In the genomic region with DNA sequence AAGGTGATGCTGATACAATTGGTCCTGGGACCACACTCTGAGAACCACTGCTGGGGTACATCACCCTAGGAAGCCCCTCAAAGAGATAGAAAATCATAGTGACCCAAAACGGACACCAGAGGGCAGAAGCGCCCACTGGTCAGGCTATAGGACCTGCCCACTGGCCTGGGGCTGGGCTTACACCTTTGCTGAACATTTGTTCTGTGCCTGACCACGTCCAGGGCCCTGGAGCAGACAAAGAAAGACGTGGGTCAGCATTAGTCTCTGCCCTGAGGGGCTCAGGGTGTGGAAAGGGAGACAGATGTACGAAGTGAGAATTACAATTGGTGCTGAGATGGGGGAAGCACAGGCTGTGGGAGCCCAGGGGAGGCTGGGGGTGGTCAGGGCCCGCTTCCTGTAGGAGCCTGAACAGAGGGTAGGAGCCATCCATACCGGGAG, we compare ENCODE assay signal across 8 cellular contexts. TPM values are rescaled to one million over a fixed set of nuclear protein-coding genes. Genes with fewer than 3 reads are reported as not detected.
DNase-seq lines count a peak whose midpoint lies in the region; ATAC-seq and TF ChIP-seq lines count a peak whose summit lies in the region.

No MANE protein-coding gene starts in this region.

- peak; percentile 69 for DNase-seq in A172 (ENCODE audit: low spot score)
- peak; percentile 74 for DNase-seq in ELR (ENCODE audit: low read depth)
- peak; percentile 26 to 54 for DNase-seq in NCI-H1930 (lab: John Stamatoyannopoulos, UW)
- peak; percentile 57 to 61 for DNase-seq in activated T-cell treated with anti-CD3 and anti-CD28 coated beads, Interleukin-2, amount 50 U/mL, for 72 hours
- DNase-seq in glomerular visceral epithelial cell (ENCODE audit: extremely low spot score): peak; percentile 64
- peak; percentile 91 for DNase-seq in osteocyte (ENCODE audit: extremely low spot score, unreplicated experiment)

- H3K27ac Mint-ChIP-seq in activated T-cell treated with anti-CD3 and anti-CD28 coated beads, Interleukin-2, amount 50 U/mL, for 72 hours: no peak overlapping the region
- peak overlapping the region; percentile 61 for H3K27ac Mint-ChIP-seq in osteocyte (ENCODE audit: unreplicated experiment)

- no peak overlapping the region for H3K4me3 Mint-ChIP-seq in activated T-cell treated with anti-CD3 and anti-CD28 coated beads, Interleukin-2, amount 50 U/mL, for 72 hours
- H3K4me3 Mint-ChIP-seq in osteocyte (ENCODE audit: unreplicated experiment): no peak overlapping the region

- peak; percentile 71 for ATAC-seq in activated T-cell treated with anti-CD3 and anti-CD28 coated beads, Interleukin-2, amount 50 U/mL, for 72 hours (replicated peaks in 1 of 2)
- ATAC-seq in HG02610 (IDR thresholded peaks at IDR 0.05; ENCODE audit: unreplicated experiment): no peak
- ATAC-seq in HG02678 (IDR thresholded peaks at IDR 0.05; ENCODE audit: unreplicated experiment): no peak

- no peaks in the 10 kb centered on the region for H3K9me3 Mint-ChIP-seq in activated T-cell treated with anti-CD3 and anti-CD28 coated beads, Interleukin-2, amount 50 U/mL, for 72 hours
- H3K9me3 Mint-ChIP-seq in osteocyte (ENCODE audit: unreplicated experiment): no peaks in the 10 kb centered on the region

- no peaks in the 10 kb centered on the region for H3K36me3 Mint-ChIP-seq in activated T-cell treated with anti-CD3 and anti-CD28 coated beads, Interleukin-2, amount 50 U/mL, for 72 hours (ENCODE audit: insufficient read depth in 2 of 2)
- no peaks in the 10 kb centered on the region for H3K36me3 Mint-ChIP-seq in osteocyte (ENCODE audit: unreplicated experiment)

- peaks cover 16% of the 10 kb centered on the region for H3K27me3 Mint-ChIP-seq in activated T-cell treated with anti-CD3 and anti-CD28 coated beads, Interleukin-2, amount 50 U/mL, for 72 hours (ENCODE audit: low read depth)
- peaks cover 6% of the 10 kb centered on the region for H3K27me3 Mint-ChIP-seq in osteocyte (ENCODE audit: unreplicated experiment)

- peaks cover 6% of the 10 kb centered on the region for H3K4me1 Mint-ChIP-seq in activated T-cell treated with anti-CD3 and anti-CD28 coated beads, Interleukin-2, amount 50 U/mL, for 72 hours (ENCODE audit: low read depth)
- peaks cover 5% of the 10 kb centered on the region for H3K4me1 Mint-ChIP-seq in osteocyte (ENCODE audit: unreplicated experiment)

- peak; percentile 95 for TF ChIP-seq CTCF in osteocyte (IDR thresholded peaks at IDR 0.05)

RNA-seq across cellular contexts. Expression of a gene that starts 14.4 kb away (rescaled TPM):
- 387 and 394 TPM in 2 replicates for total RNA-seq in A172 (2014; rRNA removed; shearing (Covaris generic))
- 10 to 100 TPM; 17.3 to 20.4 TPM for total RNA-seq in activated T-cell treated with anti-CD3 and anti-CD28 coated beads, Interleukin-2, amount 50 U/mL, for 72 hours
- total RNA-seq in osteocyte: 484 and 511 TPM in 2 replicates

RNA-seq across cellular contexts. Expression of a gene that starts 21.9 kb away (rescaled TPM):
- total RNA-seq in A172 (2014; rRNA removed; shearing (Covaris generic)): 33.7 and 49.4 TPM in 2 replicates
- 10 to 100 TPM; 16.9 to 29.5 TPM for total RNA-seq in activated T-cell treated with anti-CD3 and anti-CD28 coated beads, Interleukin-2, amount 50 U/mL, for 72 hours
- total RNA-seq in osteocyte: 3.1 and 4.0 TPM in 2 replicates

Comparison
In these comparisons a context has a peak if more than half of its experiments do, and no peak if none do; other contexts are left out.
1. DNase-seq: peak in every context shown above with its lines; median percentile 91 in osteocyte; 74 in ELR; 69 in A172; 64 in glomerular visceral epithelial cell; 59 in activated T-cell treated with anti-CD3 and anti-CD28 coated beads, Interleukin-2, amount 50 U/mL, for 72 hours; 40 in NCI-H1930.
2. ATAC-seq: peak in activated T-cell treated with anti-CD3 and anti-CD28 coated beads, Interleukin-2, amount 50 U/mL, for 72 hours (2 of 2); none in HG02610 (single experiment) and HG02678 (single experiment).
3. RNA of a gene that starts 14.4 kb away (total RNA-seq): 484 to 511 TPM in osteocyte and 387 to 394 TPM in A172; 17.3 to 20.4 TPM in activated T-cell treated with anti-CD3 and anti-CD28 coated beads, Interleukin-2, amount 50 U/mL, for 72 hours; every median in the first group is over 10 times any median in the second.